In the genomic region with DNA sequence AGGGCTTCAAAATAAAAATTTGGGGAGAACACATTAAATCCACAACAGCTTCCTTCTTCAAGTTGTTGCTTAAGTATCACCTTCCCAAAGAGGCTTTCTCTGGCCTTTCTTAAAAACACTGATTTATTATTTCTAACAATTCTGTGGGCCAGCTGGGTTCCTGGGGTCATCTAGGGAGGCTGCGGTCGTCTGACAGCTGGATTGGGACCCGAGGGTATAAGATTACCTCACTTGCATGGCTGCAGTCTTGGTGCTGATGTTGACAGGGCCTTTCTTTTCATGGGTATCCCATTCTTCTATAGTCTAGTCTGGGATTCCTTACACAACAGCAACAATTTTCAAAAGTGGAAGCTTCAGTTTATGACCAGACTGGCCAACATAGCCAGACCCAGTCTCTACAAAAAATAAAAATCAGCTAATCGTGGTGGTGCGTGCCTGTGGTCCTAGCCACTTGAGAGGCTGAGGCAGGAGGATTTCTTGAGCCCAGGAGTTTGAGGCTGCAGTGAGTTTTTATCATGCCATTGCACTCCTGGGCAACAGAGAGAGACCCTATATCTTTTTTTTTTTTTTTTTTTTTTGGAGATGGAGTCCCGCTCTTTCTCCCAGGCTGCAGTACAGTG, we compare ENCODE assay signal across 1 cellular context.
TF ChIP-seq lines count a peak whose summit lies in the region.

No MANE protein-coding gene starts in this region.

TF ChIP-seq in A549, 52 proteins besides CTCF, POLR2A, EP300 and RAD21 (continued from another document):
- TF ChIP-seq, protein P1, sequence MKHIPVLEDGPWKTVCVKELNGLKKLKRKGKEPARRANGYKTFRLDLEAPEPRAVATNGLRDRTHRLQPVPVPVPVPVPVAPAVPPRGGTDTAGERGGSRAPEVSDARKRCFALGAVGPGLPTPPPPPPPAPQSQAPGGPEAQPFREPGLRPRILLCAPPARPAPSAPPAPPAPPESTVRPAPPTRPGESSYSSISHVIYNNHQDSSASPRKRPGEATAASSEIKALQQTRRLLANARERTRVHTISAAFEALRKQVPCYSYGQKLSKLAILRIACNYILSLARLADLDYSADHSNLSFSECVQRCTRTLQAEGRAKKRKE (CRISPR knock-in tag; IDR thresholded peaks at IDR 0.05; ENCODE audit: low read depth), result no peak
- no peak for TF ChIP-seq FOSL2 (IDR thresholded peaks at IDR 0.05)
- TF ChIP-seq FOSL2 (CRISPR knock-in tag; IDR thresholded peaks at IDR 0.05), result no peak
- TF ChIP-seq FOSB (CRISPR knock-in tag; IDR thresholded peaks at IDR 0.05), result no peak
- TF ChIP-seq NPAS2 (CRISPR knock-in tag; IDR thresholded peaks at IDR 0.05; ENCODE audit: borderline replicate concordance), result no peak
- no peak for TF ChIP-seq JUN (IDR thresholded peaks at IDR 0.05)
- TF ChIP-seq, protein P2, sequence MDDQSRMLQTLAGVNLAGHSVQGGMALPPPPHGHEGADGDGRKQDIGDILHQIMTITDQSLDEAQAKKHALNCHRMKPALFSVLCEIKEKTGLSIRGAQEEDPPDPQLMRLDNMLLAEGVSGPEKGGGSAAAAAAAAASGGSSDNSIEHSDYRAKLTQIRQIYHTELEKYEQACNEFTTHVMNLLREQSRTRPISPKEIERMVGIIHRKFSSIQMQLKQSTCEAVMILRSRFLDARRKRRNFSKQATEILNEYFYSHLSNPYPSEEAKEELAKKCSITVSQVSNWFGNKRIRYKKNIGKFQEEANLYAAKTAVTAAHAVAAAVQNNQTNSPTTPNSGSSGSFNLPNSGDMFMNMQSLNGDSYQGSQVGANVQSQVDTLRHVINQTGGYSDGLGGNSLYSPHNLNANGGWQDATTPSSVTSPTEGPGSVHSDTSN (IDR thresholded peaks at IDR 0.05), result no peak
- TF ChIP-seq MYC (IDR thresholded peaks at IDR 0.05; ENCODE audit: borderline replicate concordance, low read length), result no peak
- TF ChIP-seq HDAC2 (IDR thresholded peaks at IDR 0.05), result no peak
- TF ChIP-seq, protein P3, sequence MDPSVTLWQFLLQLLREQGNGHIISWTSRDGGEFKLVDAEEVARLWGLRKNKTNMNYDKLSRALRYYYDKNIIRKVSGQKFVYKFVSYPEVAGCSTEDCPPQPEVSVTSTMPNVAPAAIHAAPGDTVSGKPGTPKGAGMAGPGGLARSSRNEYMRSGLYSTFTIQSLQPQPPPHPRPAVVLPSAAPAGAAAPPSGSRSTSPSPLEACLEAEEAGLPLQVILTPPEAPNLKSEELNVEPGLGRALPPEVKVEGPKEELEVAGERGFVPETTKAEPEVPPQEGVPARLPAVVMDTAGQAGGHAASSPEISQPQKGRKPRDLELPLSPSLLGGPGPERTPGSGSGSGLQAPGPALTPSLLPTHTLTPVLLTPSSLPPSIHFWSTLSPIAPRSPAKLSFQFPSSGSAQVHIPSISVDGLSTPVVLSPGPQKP (IDR thresholded peaks at IDR 0.05; ENCODE audit: low read depth, low read length), result no peak
- TF ChIP-seq SREBF2 (IDR thresholded peaks at IDR 0.05), result no peak
